In genomic region chr1:153648000-153648643, GRCh38 we compare ENCODE assay signal across 11 cellular contexts. TPM values are rescaled to one million over a fixed set of nuclear protein-coding genes. Genes with fewer than 3 reads are reported as not detected.
DNase-seq lines count a peak whose midpoint lies in the region; ATAC-seq, FAIRE-seq and TF ChIP-seq lines count a peak whose summit lies in the region.
"Had no signal": no experiment of that assay in that cellular context is flagged by ENCODE, and none has a peak within 500 bp of the region (broad histone marks: within the 10 kb centered on the region; RNA-seq: fewer than 3 reads in every experiment).

No MANE protein-coding gene starts in this region.

- no peaks in the 10 kb centered on the region for H3K9me3 ChIP-seq in HEK293 (ENCODE audit: control insufficient read depth, insufficient read depth, low read depth, low read length)
- no peaks in the 10 kb centered on the region for H3K9me3 ChIP-seq in K562 (replicated peaks; ENCODE audit: control insufficient read depth, insufficient read depth, low read depth, low read length)
- H3K9me3 ChIP-seq in neural progenitor cell (ENCODE audit: low read depth) = no peaks in the 10 kb centered on the region
- H3K9me3 ChIP-seq: mucosa of descending colon, testis had no signal

- H3K4me3 ChIP-seq in HEK293 (ENCODE audit: low read depth, low read length) = no peak overlapping the region
- H3K4me3 ChIP-seq in K562 = no peak overlapping the region
- no peak overlapping the region for H3K4me3 ChIP-seq in neural progenitor cell
- H3K4me3 ChIP-seq: mucosa of descending colon, testis had no signal

- in situ Hi-C loops in K562 (cut with MboI) = no loop called here

- peaks cover 26% of the 10 kb centered on the region for H3K36me3 Mint-ChIP-seq in neural progenitor cell

- no peaks in the 10 kb centered on the region for H3K9me1 ChIP-seq in K562 (ENCODE audit: control insufficient read depth, insufficient read depth, low read length)

- no peak for DNase-seq in K562 (ENCODE audit: extremely low read depth in 1 of 4, low spot score in 3 of 4)
- no peak for DNase-seq in neural progenitor cell (ENCODE audit: low spot score)
- DNase-seq: activated CD4-positive, alpha-beta memory T cell treated with anti-CD3 and anti-CD28 coated beads for 36 hours; glutamatergic neuron; NCI-H2107; testis had no signal

- H3K27ac ChIP-seq in HEK293 (ENCODE audit: extremely low read depth, low read depth, low read length) = no peak overlapping the region
- no peak overlapping the region for H3K27ac ChIP-seq in K562 (ENCODE audit: extremely low read depth, low read depth, low read length)
- H3K27ac ChIP-seq in neural progenitor cell = no peak overlapping the region

- H3K27me3 Mint-ChIP-seq in neural progenitor cell (ENCODE audit: insufficient read depth, low read depth) = peaks cover 15% of the 10 kb centered on the region
- H3K27me3 Mint-ChIP-seq: activated CD4-positive, alpha-beta memory T cell treated with anti-CD3 and anti-CD28 coated beads for 36 hours had no signal

- H3K36me3 ChIP-seq in HEK293 (ENCODE audit: control insufficient read depth in 2 of 2, insufficient read depth in 1 of 2, low read length in 2 of 2) (peaks cover 23 to 44% of the 10 kb centered on the region in 2 experiments), K562 (ENCODE audit: control insufficient read depth, insufficient read depth, low read length) (peaks cover 41% of the 10 kb centered on the region), neural progenitor cell (peaks cover 12% of the 10 kb centered on the region)

- POLR2A ChIA-PET in HEK293 (lab: Yijun Ruan, JAX) = interaction anchor here (0.6 to 3.6 kb wide), 13 partner anchors 8 to 330 kb away, joined by 3 to 25 read pairs (median 5); partner anchors contain the start of genes CHTOP, CREB3L4, ILF2 and S100A1
- POLR2A ChIA-PET in K562 (lab: Yijun Ruan, JAX) = interaction anchor here (0.9 to 14.7 kb wide), 7 partner anchors 8 to 42 kb away, joined by 3 to 205 read pairs (median 8); partner anchors contain the start of genes CHTOP, S100A1, S100A13 and SNAPIN

- TF ChIP-seq RAD21 in K562 (CRISPR knock-in tag; conservative IDR thresholded peaks at IDR 0.05 in 1 of 2, IDR thresholded peaks at IDR 0.05 in 1 of 2) = no peak

- H3K27me3 ChIP-seq in K562 (ENCODE audit: control insufficient read depth in 2 of 2, insufficient read depth in 2 of 2, low read length in 2 of 2) (no peaks in the 10 kb centered on the region), neural progenitor cell (no peaks in the 10 kb centered on the region)
- H3K27me3 ChIP-seq: testis had no signal

- intact Hi-C loops in K562 (cut with micrococcal nuclease) = no loop called here

- TF ChIP-seq EP300 in K562 (IDR thresholded peaks at IDR 0.05; ENCODE audit: low read length) = no peak

- peak; percentile 15 for FAIRE-seq in K562 (lab: Jason Lieb, UNC)
- FAIRE-seq: HTR-8/SVneo had no signal

- ATAC-seq in K562 (peak; percentile 10), HG02938 (IDR thresholded peaks at IDR 0.05; ENCODE audit: unreplicated experiment) (no peak), GM21515 (IDR thresholded peaks at IDR 0.05; ENCODE audit: unreplicated experiment) (no peak)

- H3K79me2 ChIP-seq in K562 (ENCODE audit: control insufficient read depth, insufficient read depth, low read length) = no peaks in the 10 kb centered on the region
- H3K79me2 ChIP-seq in neural progenitor cell (ENCODE audit: low read depth) = peaks cover 6% of the 10 kb centered on the region

- H3K9ac ChIP-seq in K562 (ENCODE audit: insufficient read depth in 1 of 2, low read depth in 2 of 2, low read length in 2 of 2) (peak overlapping the region in 1 of 2 experiments; percentile 32; a peak in 2 of 4 replicates), neural progenitor cell (no peak overlapping the region)

- H4K20me1 ChIP-seq in K562 (replicated peaks; ENCODE audit: control insufficient read depth, insufficient read depth, low read length) (no peaks in the 10 kb centered on the region), neural progenitor cell (ENCODE audit: low read depth) (peaks cover 12% of the 10 kb centered on the region)

- H3K4me3 Mint-ChIP-seq in neural progenitor cell = no peak overlapping the region
- H3K4me3 Mint-ChIP-seq: activated CD4-positive, alpha-beta memory T cell treated with anti-CD3 and anti-CD28 coated beads for 36 hours had no signal

- H2AFZ ChIP-seq in K562 (ENCODE audit: low read depth, low read length) = no peak overlapping the region
- H2AFZ ChIP-seq in neural progenitor cell (replicated peaks) = no peak overlapping the region

- TF ChIP-seq CTCF in HEK293 (tag by site-specific recombination; IDR thresholded peaks at IDR 0.05) (no peak), K562 (IDR thresholded peaks at IDR 0.05 in 2 of 3, conservative IDR thresholded peaks at IDR 0.05 in 1 of 3; ENCODE audit: insufficient read depth in 2 of 3, low read depth in 1 of 3, low read length in 3 of 3) (no peak), neural progenitor cell (IDR thresholded peaks at IDR 0.05) (no peak)

- peak overlapping the region; percentile 85 for H3K27ac Mint-ChIP-seq in neural progenitor cell

- CTCF ChIA-PET in HEK293 (lab: Yijun Ruan, JAX) = interaction anchor here (1.0 to 2.8 kb wide), 3 partner anchors 21 to 137 kb away, joined by 3 to 8 read pairs (median 6); partner anchors contain the start of gene S100A13
- CTCF ChIA-PET in K562 (lab: Yijun Ruan, JAX; ENCODE audit: low intra/inter-chr PET ratio) = no interaction called here

- no TSS peak for BruUV-seq in K562 (replicated peaks; lab: Mats Ljungman, UMichigan)

- H3K9me3 Mint-ChIP-seq in neural progenitor cell = peaks cover 2% of the 10 kb centered on the region
- H3K9me3 Mint-ChIP-seq: activated CD4-positive, alpha-beta memory T cell treated with anti-CD3 and anti-CD28 coated beads for 36 hours had no signal

- no peaks in the 10 kb centered on the region for H3K4me1 ChIP-seq in HEK293 (ENCODE audit: control insufficient read depth, insufficient read depth, low read length)
- peaks cover 14% of the 10 kb centered on the region in 2 experiments for H3K4me1 ChIP-seq in K562 (replicated peaks in 1 of 2; ENCODE audit: control insufficient read depth in 2 of 2, insufficient read depth in 2 of 2, low read length in 2 of 2)
- H3K4me1 ChIP-seq in neural progenitor cell = no peaks in the 10 kb centered on the region

- 75% methylated on average over 10 of the region's 10 CpGs for WGBS in K562 (ENCODE audit: insufficient coverage, low coverage, missing lambda C conversion rate)

- H3K4me2 ChIP-seq in K562 (ENCODE audit: insufficient read depth, low read length) (no peak overlapping the region), neural progenitor cell (no peak overlapping the region)

- H3K4me1 Mint-ChIP-seq in neural progenitor cell = no peaks in the 10 kb centered on the region

- H3F3A ChIP-seq in neural progenitor cell (ENCODE audit: low read depth) = peaks cover 42% of the 10 kb centered on the region

- peak; percentile 54; the same call in 1 of the 2 replicates for TF ChIP-seq POLR2A in K562 (conservative IDR thresholded peaks at IDR 0.05)

RNA-seq across cellular contexts. Expression of gene SNAPIN, which starts 10.4 kb away (rescaled TPM):
- 8.7 and 14.0 TPM in 2 replicates for total RNA-seq in K562 (2011; cell fraction: chromatin; rRNA removed; ENCODE audit: low replicate concordance)
- 14.8 and 16.6 TPM in 2 replicates for total RNA-seq in K562 (2011; cell fraction: nucleolus; rRNA removed)
- 14.4 and 14.7 TPM in 2 replicates for total RNA-seq in K562 (2011; cell fraction: nucleoplasm; rRNA removed)
- total RNA-seq in K562 (2014; rRNA removed) = 36.0 and 36.7 TPM in 2 replicates
- 26.5 and 27.8 TPM in 2 replicates for total RNA-seq in K562 (2014; rRNA removed; fragmentation: Illumina TruSeq; extraction: Trizol)
- 31.3 and 32.3 TPM in 2 replicates for total RNA-seq in K562 (2015; rRNA removed; fragmentation: Illumina TruSeq; extraction: Trizol)
- total RNA-seq in K562 (2021) = 24.6 and 26.6 TPM in 2 replicates
- polyA plus RNA-seq in K562 (2011; rRNA removed) = 32.8 and 36.8 TPM in 2 replicates
- 36.0 and 39.1 TPM in 2 replicates for polyA plus RNA-seq in K562 (2011; cell fraction: cytosol; rRNA removed)
- polyA plus RNA-seq in K562 (2011; cell fraction: nucleus; rRNA removed) = 25.2 and 27.6 TPM in 2 replicates
- polyA plus RNA-seq in K562 (2012) = 28.4 and 30.6 TPM in 2 replicates
- 33.5 and 42.4 TPM in 2 replicates for polyA plus RNA-seq in K562 (2014; fragmentation: Illumina TruSeq; extraction: Trizol)
- 10 to 100 TPM; 11.2 to 15.8 TPM for polyA plus RNA-seq in K562 (2014; fragmentation: Nextera tagmentation; extraction: Ambion mirVana)
- 42.4 and 43.9 TPM in 2 replicates for polyA plus RNA-seq in K562 (2014; rRNA removed)
- polyA minus RNA-seq in K562 (2011; rRNA and poly(A)+ RNA removed) = 10.2 and 10.5 TPM in 2 replicates
- 3.1 and 9.0 TPM in 2 replicates for polyA minus RNA-seq in K562 (2011; cell fraction: cytosol; rRNA and poly(A)+ RNA removed)
- 5.9 and 8.8 TPM in 2 replicates for polyA minus RNA-seq in K562 (2011; cell fraction: nucleus; rRNA and poly(A)+ RNA removed)
- total RNA-seq in neural progenitor cell (ENCODE audit: low replicate concordance) = 50.1 and 52.4 TPM in 2 replicates

RNA-seq across cellular contexts. Expression of gene CHTOP, which starts 14.3 kb away (rescaled TPM):
- total RNA-seq in K562 (2011; cell fraction: chromatin; rRNA removed; ENCODE audit: low replicate concordance) = 128 and 182 TPM in 2 replicates
- 86.2 and 96.9 TPM in 2 replicates for total RNA-seq in K562 (2011; cell fraction: nucleolus; rRNA removed)
- total RNA-seq in K562 (2011; cell fraction: nucleoplasm; rRNA removed) = 171 and 245 TPM in 2 replicates
- total RNA-seq in K562 (2014; rRNA removed) (60.8 and 75.6 TPM in 2 replicates), K562 (2014; rRNA removed; fragmentation: Illumina TruSeq; extraction: Trizol) (53.0 and 54.8 TPM in 2 replicates), K562 (2015; rRNA removed; fragmentation: Illumina TruSeq; extraction: Trizol) (57.2 and 60.4 TPM in 2 replicates), K562 (2021) (79.2 and 79.6 TPM in 2 replicates), neural progenitor cell (ENCODE audit: low replicate concordance) (96.1 and 104 TPM in 2 replicates)
- polyA plus RNA-seq in K562 (2011; rRNA removed) (82.7 and 91.8 TPM in 2 replicates), K562 (2014; fragmentation: Illumina TruSeq; extraction: Trizol) (68.2 and 68.3 TPM in 2 replicates), K562 (2014; fragmentation: Nextera tagmentation; extraction: Ambion mirVana) (10 to 100 TPM; 10.2 to 10.3 TPM), K562 (2014; rRNA removed) (87.8 and 94.0 TPM in 2 replicates)
- polyA plus RNA-seq in K562 (2011; cell fraction: cytosol; rRNA removed) = 56.0 and 71.7 TPM in 2 replicates
- polyA plus RNA-seq in K562 (2011; cell fraction: nucleus; rRNA removed) = 78.6 and 81.6 TPM in 2 replicates
- 59.7 and 63.1 TPM in 2 replicates for polyA plus RNA-seq in K562 (2012)
- polyA minus RNA-seq in K562 (2011; rRNA and poly(A)+ RNA removed) = 67.2 and 81.2 TPM in 2 replicates
- 25.4 and 25.8 TPM in 2 replicates for polyA minus RNA-seq in K562 (2011; cell fraction: cytosol; rRNA and poly(A)+ RNA removed)
- polyA minus RNA-seq in K562 (2011; cell fraction: nucleus; rRNA and poly(A)+ RNA removed) = 61.4 and 84.9 TPM in 2 replicates

RNA-seq across cellular contexts. Expression of gene S100A1, which starts 19.9 kb away (rescaled TPM):
- 3.4 and 6.9 TPM in 2 replicates for total RNA-seq in K562 (2011; cell fraction: chromatin; rRNA removed; ENCODE audit: low replicate concordance)
- total RNA-seq in K562 (2011; cell fraction: nucleolus; rRNA removed) = 4.8 and 6.3 TPM in 2 replicates
- total RNA-seq in K562 (2011; cell fraction: nucleoplasm; rRNA removed) = 5.9 and 8.4 TPM in 2 replicates
- 16.1 and 22.4 TPM in 2 replicates for total RNA-seq in K562 (2014; rRNA removed)
- 4.6 and 5.7 TPM in 2 replicates for total RNA-seq in K562 (2014; rRNA removed; fragmentation: Illumina TruSeq; extraction: Trizol)
- total RNA-seq in K562 (2015; rRNA removed; fragmentation: Illumina TruSeq; extraction: Trizol) = 7.9 TPM in 2 replicates
- 12.7 and 14.1 TPM in 2 replicates for total RNA-seq in K562 (2021)
- 27.3 and 30.1 TPM in 2 replicates for polyA plus RNA-seq in K562 (2011; rRNA removed)
- polyA plus RNA-seq in K562 (2011; cell fraction: cytosol; rRNA removed) = 46.4 and 48.5 TPM in 2 replicates
- 10.6 and 11.0 TPM in 2 replicates for polyA plus RNA-seq in K562 (2011; cell fraction: nucleus; rRNA removed)
- polyA plus RNA-seq in K562 (2012) = 27.9 and 39.5 TPM in 2 replicates
- polyA plus RNA-seq in K562 (2014; fragmentation: Illumina TruSeq; extraction: Trizol) = 14.4 and 15.0 TPM in 2 replicates
- polyA plus RNA-seq in K562 (2014; fragmentation: Nextera tagmentation; extraction: Ambion mirVana) = under 1 TPM; 0.44 to 0.53 TPM
- polyA plus RNA-seq in K562 (2014; rRNA removed) = 24.4 and 27.1 TPM in 2 replicates
- 12.5 and 25.6 TPM in 2 replicates for polyA minus RNA-seq in K562 (2011; rRNA and poly(A)+ RNA removed)
- 11.0 and 12.5 TPM in 2 replicates for polyA minus RNA-seq in K562 (2011; cell fraction: cytosol; rRNA and poly(A)+ RNA removed)
- polyA minus RNA-seq in K562 (2011; cell fraction: nucleus; rRNA and poly(A)+ RNA removed) = 2.2 and 4.4 TPM in 2 replicates
- 0.74 TPM in 1 of 2 replicates, not detected in the other for total RNA-seq in neural progenitor cell (ENCODE audit: low replicate concordance)
- total RNA-seq: activated CD4-positive, alpha-beta memory T cell treated with anti-CD3 and anti-CD28 coated beads for 36 hours had no signal

RNA-seq across cellular contexts. Expression of gene S100A13, which starts 20.8 kb away (rescaled TPM):
- 24.7 and 50.2 TPM in 2 replicates for total RNA-seq in K562 (2011; cell fraction: chromatin; rRNA removed; ENCODE audit: low replicate concordance)
- 28.6 and 31.2 TPM in 2 replicates for total RNA-seq in K562 (2011; cell fraction: nucleolus; rRNA removed)
- 27.3 and 31.8 TPM in 2 replicates for total RNA-seq in K562 (2011; cell fraction: nucleoplasm; rRNA removed)
- total RNA-seq in K562 (2014; rRNA removed) (48.8 and 58.0 TPM in 2 replicates), K562 (2014; rRNA removed; fragmentation: Illumina TruSeq; extraction: Trizol) (45.6 and 53.8 TPM in 2 replicates), K562 (2015; rRNA removed; fragmentation: Illumina TruSeq; extraction: Trizol) (46.5 and 49.2 TPM in 2 replicates), K562 (2021) (41.9 and 43.3 TPM in 2 replicates), neural progenitor cell (ENCODE audit: low replicate concordance) (78.9 and 87.4 TPM in 2 replicates)
- polyA plus RNA-seq in K562 (2011; rRNA removed) (82.1 and 112 TPM in 2 replicates), K562 (2014; fragmentation: Illumina TruSeq; extraction: Trizol) (46.5 and 51.4 TPM in 2 replicates), K562 (2014; fragmentation: Nextera tagmentation; extraction: Ambion mirVana) (100 to 1,000 TPM; 128 to 129 TPM), K562 (2014; rRNA removed) (101 and 114 TPM in 2 replicates)
- 76.6 and 95.8 TPM in 2 replicates for polyA plus RNA-seq in K562 (2011; cell fraction: cytosol; rRNA removed)
- 77.0 and 81.9 TPM in 2 replicates for polyA plus RNA-seq in K562 (2011; cell fraction: nucleus; rRNA removed)
- polyA plus RNA-seq in K562 (2012) = 90.6 and 94.3 TPM in 2 replicates
- polyA minus RNA-seq in K562 (2011; rRNA and poly(A)+ RNA removed) = 26.7 and 43.1 TPM in 2 replicates
- polyA minus RNA-seq in K562 (2011; cell fraction: cytosol; rRNA and poly(A)+ RNA removed) = 9.8 and 13.9 TPM in 2 replicates
- polyA minus RNA-seq in K562 (2011; cell fraction: nucleus; rRNA and poly(A)+ RNA removed) = 8.0 and 9.2 TPM in 2 replicates

RNA-seq across cellular contexts. Expression of gene ILF2, which starts 22.7 kb away (rescaled TPM):
- total RNA-seq in K562 (2011; cell fraction: chromatin; rRNA removed; ENCODE audit: low replicate concordance) = 167 and 217 TPM in 2 replicates
- total RNA-seq in K562 (2011; cell fraction: nucleolus; rRNA removed) = 160 TPM in 2 replicates
- total RNA-seq in K562 (2011; cell fraction: nucleoplasm; rRNA removed) = 148 and 169 TPM in 2 replicates
- total RNA-seq in K562 (2014; rRNA removed) (282 and 331 TPM in 2 replicates), K562 (2014; rRNA removed; fragmentation: Illumina TruSeq; extraction: Trizol) (474 and 498 TPM in 2 replicates), K562 (2015; rRNA removed; fragmentation: Illumina TruSeq; extraction: Trizol) (482 and 491 TPM in 2 replicates), K562 (2021) (313 and 315 TPM in 2 replicates), neural progenitor cell (ENCODE audit: low replicate concordance) (474 and 475 TPM in 2 replicates)
- polyA plus RNA-seq in K562 (2011; rRNA removed) (632 and 726 TPM in 2 replicates), K562 (2014; fragmentation: Illumina TruSeq; extraction: Trizol) (544 and 664 TPM in 2 replicates), K562 (2014; fragmentation: Nextera tagmentation; extraction: Ambion mirVana) (100 to 1,000 TPM; 459 to 642 TPM), K562 (2014; rRNA removed) (305 and 356 TPM in 2 replicates)
- 415 and 502 TPM in 2 replicates for polyA plus RNA-seq in K562 (2011; cell fraction: cytosol; rRNA removed)
- polyA plus RNA-seq in K562 (2011; cell fraction: nucleus; rRNA removed) = 264 and 364 TPM in 2 replicates
- 325 and 353 TPM in 2 replicates for polyA plus RNA-seq in K562 (2012)
- 480 and 562 TPM in 2 replicates for polyA minus RNA-seq in K562 (2011; rRNA and poly(A)+ RNA removed)
- polyA minus RNA-seq in K562 (2011; cell fraction: cytosol; rRNA and poly(A)+ RNA removed) = 157 and 219 TPM in 2 replicates
- polyA minus RNA-seq in K562 (2011; cell fraction: nucleus; rRNA and poly(A)+ RNA removed) = 57.8 and 119 TPM in 2 replicates

Comparison
In these comparisons a context has a peak if more than half of its experiments do, and no peak if none do; other contexts are left out.
1. Of the 44 proteins assayed by ChIP-seq in both K562 and HEK293: peak only in K562: none; only in HEK293: REST and ZBTB17; in both: none; in neither: 41; mixed calls (peak in some experiments, not most) for 1.